Comparison of ENCODE assay signal across 9 cellular contexts in the genomic region with DNA sequence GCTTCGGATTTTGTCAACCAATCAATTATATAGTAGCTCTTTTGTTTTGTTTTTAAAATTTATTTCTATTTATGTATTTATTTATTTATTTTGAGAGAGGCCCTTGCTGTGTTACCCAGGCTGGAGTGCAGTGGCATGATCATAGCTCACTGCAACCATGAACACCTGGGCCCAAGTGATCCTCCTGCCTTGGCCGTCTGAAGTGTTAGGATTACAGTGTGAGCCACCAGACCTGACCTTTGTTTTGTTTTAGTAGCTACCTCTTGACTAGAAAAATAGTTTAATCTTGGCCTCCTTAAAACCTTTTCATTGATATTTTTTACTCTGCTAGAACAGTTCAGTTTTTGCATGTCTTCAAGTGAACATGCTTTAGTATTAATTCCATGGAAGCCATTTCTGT. TPM values are rescaled to one million over a fixed set of nuclear protein-coding genes. Genes with fewer than 3 reads are reported as not detected.
A peak's percentile ranks its signal among the peaks of the same experiment; 100 is the strongest.
DNase-seq lines count a peak whose midpoint lies in the region; ATAC-seq and TF ChIP-seq lines count a peak whose summit lies in the region.
"Had no signal": no experiment of that assay in that cellular context is flagged by ENCODE, and none has a peak within 500 bp of the region (broad histone marks: within the 10 kb centered on the region; RNA-seq: fewer than 3 reads in every experiment).

No MANE protein-coding gene starts in this region.

- H3K4me1 ChIP-seq in OCI-LY1 (ENCODE audit: insufficient read depth, low read length, severe bottlenecking), result peaks cover 37% of the 10 kb centered on the region
- peaks cover 54% of the 10 kb centered on the region for H3K4me1 ChIP-seq in effector memory CD4-positive, alpha-beta T cell (ENCODE audit: control insufficient read depth, insufficient read depth, low read length, poor library complexity, severe bottlenecking)
- peaks cover 20 to 24% of the 10 kb centered on the region in 2 experiments for H3K4me1 ChIP-seq in neutrophil (ENCODE audit: control insufficient read depth in 1 of 2, insufficient read depth in 1 of 2, low read depth in 1 of 2, low read length in 1 of 2)

- no TSS peak for BruUV-seq in Calu3 (replicated peaks; lab: Mats Ljungman, UMichigan)

- H3K4me1 Mint-ChIP-seq in Calu3 (ENCODE audit: low read depth, unreplicated experiment), result peaks cover 25% of the 10 kb centered on the region

- H3K4me3 ChIP-seq in OCI-LY1 (ENCODE audit: low read depth, low read length, poor library complexity, severe bottlenecking) (no peak overlapping the region), neutrophil (ENCODE audit: low read depth in 1 of 2, low read length in 1 of 2) (peak overlapping the region; percentile 51 to 53)
- H3K4me3 ChIP-seq in effector memory CD4-positive, alpha-beta T cell (ENCODE audit: insufficient read depth, low read depth, low read length, poor library complexity, severe bottlenecking), result peak overlapping the region; percentile 13

- H3K4me2 ChIP-seq in OCI-LY1 (ENCODE audit: low read length), result peak overlapping the region; percentile 55

- H3K9me3 ChIP-seq in OCI-LY1 (ENCODE audit: low read length) (no peaks in the 10 kb centered on the region), neutrophil (no peaks in the 10 kb centered on the region)
- H3K9me3 ChIP-seq in effector memory CD4-positive, alpha-beta T cell (ENCODE audit: control insufficient read depth, low read length), result no peaks in the 10 kb centered on the region

- H3K27ac ChIP-seq in OCI-LY1 (ENCODE audit: low read depth, low read length, poor library complexity, severe bottlenecking) (no peak overlapping the region), neutrophil (peak overlapping the region; percentile 86)
- peak overlapping the region; percentile 81 for H3K27ac ChIP-seq in effector memory CD4-positive, alpha-beta T cell (ENCODE audit: insufficient read depth, low read length, poor library complexity, severe bottlenecking)

- no peaks in the 10 kb centered on the region for H3K36me3 Mint-ChIP-seq in Calu3 (ENCODE audit: insufficient read depth, unreplicated experiment)

- H3K79me2 ChIP-seq in OCI-LY1 (ENCODE audit: insufficient read depth, low read length), result no peaks in the 10 kb centered on the region

- no peaks in the 10 kb centered on the region for H3K9me3 Mint-ChIP-seq in Calu3 (ENCODE audit: low read depth, unreplicated experiment)

- CTCF ChIA-PET in Calu3 (lab: Charles Lee), result no interaction called here

- H4K20me1 ChIP-seq in OCI-LY1 (ENCODE audit: insufficient read depth, low read length), result no peaks in the 10 kb centered on the region

- H3K36me3 ChIP-seq in OCI-LY1 (ENCODE audit: insufficient read depth, low read length) (no peaks in the 10 kb centered on the region), neutrophil (no peaks in the 10 kb centered on the region)
- H3K36me3 ChIP-seq in effector memory CD4-positive, alpha-beta T cell (ENCODE audit: control insufficient read depth, insufficient read depth, low read length), result no peaks in the 10 kb centered on the region

- no peak for DNase-seq in Calu3
- no peak for DNase-seq in effector memory CD4-positive, alpha-beta T cell
- no peak for DNase-seq in T-helper 9 cell
- DNase-seq in AG20443 (ENCODE audit: low spot score), result no peak
- DNase-seq in central memory CD4-positive, alpha-beta T cell, result no peak
- DNase-seq: NCI-H2107 had no signal

- intact Hi-C loops in Calu3 (cut with micrococcal nuclease; ENCODE audit: unreplicated experiment), result no loop called here

- H3K9ac ChIP-seq in OCI-LY1 (ENCODE audit: low read length), result no peak overlapping the region

- TF ChIP-seq CTCF in Calu3 (IDR thresholded peaks at IDR 0.05; ENCODE audit: unreplicated experiment) (no peak), OCI-LY1 (IDR thresholded peaks at IDR 0.05; ENCODE audit: low read length) (no peak), neutrophil (IDR thresholded peaks at IDR 0.05) (no peak)

- no peak for ATAC-seq in HG03520 (IDR thresholded peaks at IDR 0.05; ENCODE audit: unreplicated experiment)

- H2AFZ ChIP-seq in OCI-LY1 (ENCODE audit: low read length), result no peak overlapping the region

- no peak overlapping the region for H3K4me3 Mint-ChIP-seq in Calu3 (ENCODE audit: low read depth, unreplicated experiment)

- H3K27me3 Mint-ChIP-seq in Calu3 (ENCODE audit: unreplicated experiment), result no peaks in the 10 kb centered on the region

- H3F3A ChIP-seq in OCI-LY1 (ENCODE audit: insufficient read depth, low read length), result no peaks in the 10 kb centered on the region

- no peaks in the 10 kb centered on the region for H3K27me3 ChIP-seq in OCI-LY1 (ENCODE audit: insufficient read depth, low read length)
- H3K27me3 ChIP-seq in effector memory CD4-positive, alpha-beta T cell (replicated peaks; ENCODE audit: control insufficient read depth, insufficient read depth, low read length, poor library complexity, severe bottlenecking), result no peaks in the 10 kb centered on the region
- peaks cover 80% of the 10 kb centered on the region for H3K27me3 ChIP-seq in neutrophil

- H3K27ac Mint-ChIP-seq in Calu3 (ENCODE audit: unreplicated experiment), result peak overlapping the region; percentile 72

- no peaks in the 10 kb centered on the region for H3K9me2 ChIP-seq in OCI-LY1 (ENCODE audit: low read depth, low read length)

RNA-seq across cellular contexts. Expression of a gene that starts 15.1 kb away (rescaled TPM):
- total RNA-seq in Calu3 (2022), result 18.0 and 19.9 TPM in 2 replicates
